9 cellular contexts compared by ENCODE assay signal in genomic region chr3:71421820-71422566, GRCh38.
DNase-seq lines count a peak whose midpoint lies in the region; ATAC-seq and TF ChIP-seq lines count a peak whose summit lies in the region.
"Had no signal": no experiment of that assay in that cellular context is flagged by ENCODE, and none has a peak within 500 bp of the region (broad histone marks: within the 10 kb centered on the region; RNA-seq: fewer than 3 reads in every experiment).

No MANE protein-coding gene starts in this region.

- no peak overlapping the region for H3K56ac ChIP-seq in mesendoderm (ENCODE audit: low read length)

- no peak overlapping the region for H2AK5ac ChIP-seq in mesendoderm (ENCODE audit: low read length)

- no peaks in the 10 kb centered on the region for H4K20me1 ChIP-seq in Loucy (ENCODE audit: insufficient read depth, low read length, poor library complexity, severe bottlenecking)

- H3K27me3 ChIP-seq in Loucy (ENCODE audit: insufficient read depth, low read length, poor library complexity, severe bottlenecking) = no peaks in the 10 kb centered on the region
- no peaks in the 10 kb centered on the region for H3K27me3 ChIP-seq in mesendoderm (ENCODE audit: insufficient read depth, low read length, poor library complexity)
- no peaks in the 10 kb centered on the region for H3K27me3 ChIP-seq in upper lobe of left lung

- H3K79me1 ChIP-seq in mesendoderm (ENCODE audit: low read length) = no peaks in the 10 kb centered on the region

- H3K4me3 ChIP-seq in Loucy (ENCODE audit: low read length, poor library complexity, severe bottlenecking) = peak overlapping the region; percentile 26
- no peak overlapping the region for H3K4me3 ChIP-seq in mesendoderm (ENCODE audit: low read length)
- H3K4me3 ChIP-seq in upper lobe of left lung = no peak overlapping the region

- H2BK15ac ChIP-seq in mesendoderm (replicated peaks; ENCODE audit: low read depth) = no peak overlapping the region

- H4K5ac ChIP-seq in mesendoderm (ENCODE audit: low read length) = no peak overlapping the region

- ATAC-seq in GM21528 (IDR thresholded peaks at IDR 0.05; ENCODE audit: low FRiP score, unreplicated experiment) = peak; percentile 89
- ATAC-seq in upper lobe of left lung (ENCODE audit: low FRiP score in 2 of 2) = no peak

- TF ChIP-seq EP300 in upper lobe of left lung (IDR thresholded peaks at IDR 0.05) = no peak

- H3F3A ChIP-seq in Loucy (ENCODE audit: low read depth) = no peaks in the 10 kb centered on the region; the same call in 1 of the 2 replicates

- H3K27ac ChIP-seq in mesendoderm (ENCODE audit: low read depth, low read length) (no peak overlapping the region), upper lobe of left lung (peak overlapping the region in 1 of 4 donors; percentile 40)
- H3K27ac ChIP-seq: parathyroid adenoma had no signal

- in situ Hi-C loops in GM13976 (cut with MboI; ENCODE audit: low sequenced_read_pairs, unreplicated experiment) = no loop called here

- H3K23ac ChIP-seq in mesendoderm (ENCODE audit: low read length) = no peak overlapping the region

- TF ChIP-seq CTCF in GM13976 (IDR thresholded peaks at IDR 0.05; ENCODE audit: borderline replicate concordance, control extremely low read depth, extremely low read depth, insufficient read depth, missing control alignments) (no peak), Loucy (conservative IDR thresholded peaks at IDR 0.05; ENCODE audit: low read length) (no peak), upper lobe of left lung (IDR thresholded peaks at IDR 0.05) (no peak)

- H3K9me3 ChIP-seq in Loucy (ENCODE audit: insufficient read depth, low read depth, low read length) (no peaks in the 10 kb centered on the region), upper lobe of left lung (no peaks in the 10 kb centered on the region)

- H4K8ac ChIP-seq in mesendoderm (ENCODE audit: low read depth, low read length) = no peak overlapping the region

- H3K9ac ChIP-seq in Loucy (ENCODE audit: low read depth, low read length, poor library complexity, severe bottlenecking) (peak overlapping the region; percentile 41), mesendoderm (ENCODE audit: low read length) (no peak overlapping the region)
- H3K9ac ChIP-seq: parathyroid adenoma had no signal

- H3K4me1 ChIP-seq in Loucy (ENCODE audit: insufficient read depth, low read length, poor library complexity, severe bottlenecking) (peaks cover 53% of the 10 kb centered on the region), mesendoderm (ENCODE audit: control insufficient read depth, low read depth, low read length) (no peaks in the 10 kb centered on the region), upper lobe of left lung (peaks cover 6 to 16% (median 10%) of the 10 kb centered on the region in 4 donors)
- H3K4me1 ChIP-seq: parathyroid adenoma had no signal

- H3K9me2 ChIP-seq in Loucy (replicated peaks; ENCODE audit: low read depth, low read length) = no peaks in the 10 kb centered on the region

- peak overlapping the region; percentile 37 for H3K4me2 ChIP-seq in Loucy (ENCODE audit: low read depth, low read length, poor library complexity, severe bottlenecking)
- no peak overlapping the region for H3K4me2 ChIP-seq in mesendoderm (ENCODE audit: low read length)

- no peaks in the 10 kb centered on the region for H3K36me3 ChIP-seq in Loucy (ENCODE audit: insufficient read depth, low read length)
- no peaks in the 10 kb centered on the region for H3K36me3 ChIP-seq in mesendoderm (ENCODE audit: control insufficient read depth, insufficient read depth, low read length)
- H3K36me3 ChIP-seq in upper lobe of left lung = no peaks in the 10 kb centered on the region

- H3K18ac ChIP-seq in mesendoderm (ENCODE audit: low read length) = no peak overlapping the region

- peaks cover 59% of the 10 kb centered on the region for H3K79me2 ChIP-seq in Loucy (ENCODE audit: insufficient read depth, low read length)
- H3K79me2 ChIP-seq in mesendoderm (ENCODE audit: control insufficient read depth, insufficient read depth, low read length) = no peaks in the 10 kb centered on the region

- H2BK5ac ChIP-seq in mesendoderm (ENCODE audit: low read length) = no peak overlapping the region

- no peak overlapping the region for H3K4ac ChIP-seq in mesendoderm (ENCODE audit: low read depth, low read length)

- DNase-seq in GM13976 (ENCODE audit: low spot score) (peak; percentile 39), germinal center (ENCODE audit: low spot score) (peak; percentile 74), GF-D8 (lab: John Stamatoyannopoulos, UW) (no peak), KG1 (lab: John Stamatoyannopoulos, UW) (no peak), mesendoderm (no peak), upper lobe of left lung (no peak)

- WGBS in mesendoderm (ENCODE audit: extremely low coverage, insufficient coverage, low lambda C conversion rate) = no CpG with 5 or more reads among the region's 12 CpGs
- 75 to 81% methylated on average over 12 of the region's 12 CpGs for WGBS in upper lobe of left lung, 2 donors

- H2AFZ ChIP-seq in Loucy (ENCODE audit: low read length) = no peak overlapping the region
- H2AFZ ChIP-seq: parathyroid adenoma had no signal

- TF ChIP-seq POLR2A in upper lobe of left lung (IDR thresholded peaks at IDR 0.05) = no peak

- no peak overlapping the region for H2BK120ac ChIP-seq in mesendoderm (ENCODE audit: low read depth, low read length)

Comparison
In these comparisons a context has a peak if more than half of its experiments do, and no peak if none do; other contexts are left out.
1. DNase-seq: peak in GM13976 (single experiment) and germinal center (single experiment); none in GF-D8 (single experiment), KG1 (single experiment), mesendoderm (single experiment) and upper lobe of left lung (0 of 2).